In genomic region chr3:4581905-4582611, GRCh38 we compare ENCODE assay signal across 15 cellular contexts.
A peak's percentile ranks its signal among the peaks of the same experiment; 100 is the strongest.
DNase-seq lines count a peak whose midpoint lies in the region; ATAC-seq and TF ChIP-seq lines count a peak whose summit lies in the region.
"Had no signal": no experiment of that assay in that cellular context is flagged by ENCODE, and none has a peak within 500 bp of the region (broad histone marks: within the 10 kb centered on the region; RNA-seq: fewer than 3 reads in every experiment).

No MANE protein-coding gene starts in this region.

- H3K27me3 ChIP-seq in endodermal cell (ENCODE audit: control insufficient read depth, insufficient read depth, low read length, poor library complexity, severe bottlenecking), result peaks cover 7% of the 10 kb centered on the region
- H3K27me3 ChIP-seq in left lung, result no peaks in the 10 kb centered on the region

- H3K9me3 ChIP-seq in endodermal cell (ENCODE audit: control insufficient read depth, low read length), result no peaks in the 10 kb centered on the region
- no peaks in the 10 kb centered on the region for H3K9me3 ChIP-seq in left lung

- TF ChIP-seq CTCF in endodermal cell (conservative IDR thresholded peaks at IDR 0.05) (no peak), left lung (IDR thresholded peaks at IDR 0.05) (no peak)

- H3K27ac Mint-ChIP-seq in stimulated activated naive B cell treated with anti-CD40 and anti-IgM and Interleukin-4, amounts not matched to agents 10 μg/mL and 1 μg/mL and 100 μg/mL, for 72 hours, result peak overlapping the region; percentile 59
- H3K27ac Mint-ChIP-seq in endodermal cell, result no peak overlapping the region

- no peak for ATAC-seq in stimulated activated naive B cell treated with anti-CD40 and anti-IgM and Interleukin-4, amounts not matched to agents 10 μg/mL and 1 μg/mL and 100 μg/mL, for 72 hours (replicated peaks)
- ATAC-seq in GM18498 (IDR thresholded peaks at IDR 0.05; ENCODE audit: unreplicated experiment) (no peak), HG03108 (IDR thresholded peaks at IDR 0.05; ENCODE audit: unreplicated experiment) (no peak), left lung (no peak)

- DNase-seq in ELF-1 (ENCODE audit: low read depth, low spot score), result peak; percentile 32
- DNase-seq in left kidney (ENCODE audit: low read depth, low spot score), result peak; percentile 38
- no peak for DNase-seq in stimulated activated naive B cell treated with anti-CD40 and anti-IgM and Interleukin-4, amounts not matched to agents 10 μg/mL and 1 μg/mL and 100 μg/mL, for 72 hours
- no peak for DNase-seq in endodermal cell
- DNase-seq in left lung, result no peak
- DNase-seq: activated T-cell treated with anti-CD3 and anti-CD28 coated beads for 4 hours; CD4-positive, alpha-beta memory T cell; NCI-H1092 treated with DMSO at 0.1 percent for 48 hours; NCI-H524 treated with DMSO at 0.1 percent for 48 hours; SIG-M5; stimulated activated CD8-positive, alpha-beta memory T cell treated with anti-CD3 and anti-CD28 coated beads, Interleukin-4, amount 100 ng/mL, for 48 hours had no signal

- H3K36me3 ChIP-seq in endodermal cell (ENCODE audit: control insufficient read depth, insufficient read depth, low read length), result no peaks in the 10 kb centered on the region
- H3K36me3 ChIP-seq in left lung, result no peaks in the 10 kb centered on the region

- no peaks in the 10 kb centered on the region for H3K27me3 Mint-ChIP-seq in stimulated activated naive B cell treated with anti-CD40 and anti-IgM and Interleukin-4, amounts not matched to agents 10 μg/mL and 1 μg/mL and 100 μg/mL, for 72 hours
- H3K27me3 Mint-ChIP-seq in endodermal cell (ENCODE audit: insufficient read depth), result peaks cover 26% of the 10 kb centered on the region
- H3K27me3 Mint-ChIP-seq: CD4-positive, alpha-beta memory T cell had no signal

- H3K4me3 ChIP-seq in endodermal cell (ENCODE audit: low read length), result no peak overlapping the region
- H3K4me3 ChIP-seq in left lung, result no peak overlapping the region

- no peaks in the 10 kb centered on the region for H3K9me3 Mint-ChIP-seq in stimulated activated naive B cell treated with anti-CD40 and anti-IgM and Interleukin-4, amounts not matched to agents 10 μg/mL and 1 μg/mL and 100 μg/mL, for 72 hours
- H3K9me3 Mint-ChIP-seq in endodermal cell, result no peaks in the 10 kb centered on the region
- H3K9me3 Mint-ChIP-seq: CD4-positive, alpha-beta memory T cell had no signal

- H3K4me1 Mint-ChIP-seq in stimulated activated naive B cell treated with anti-CD40 and anti-IgM and Interleukin-4, amounts not matched to agents 10 μg/mL and 1 μg/mL and 100 μg/mL, for 72 hours, result peaks cover 57 to 86% of the 10 kb centered on the region in 2 donors
- peaks cover 16% of the 10 kb centered on the region for H3K4me1 Mint-ChIP-seq in endodermal cell

- H3K27ac ChIP-seq in angular gyrus (ENCODE audit: low read depth, low read length), result peak overlapping the region; percentile 48
- no peak overlapping the region for H3K27ac ChIP-seq in endodermal cell (ENCODE audit: low read depth, low read length)
- peak overlapping the region in 1 of 2 donors; percentile 60 for H3K27ac ChIP-seq in left lung
- H3K27ac ChIP-seq: VCaP had no signal

- intact Hi-C loops in left lung (cut with DNase I), result no loop called here

- peaks cover 6 to 13% of the 10 kb centered on the region in 2 donors for H3K36me3 Mint-ChIP-seq in stimulated activated naive B cell treated with anti-CD40 and anti-IgM and Interleukin-4, amounts not matched to agents 10 μg/mL and 1 μg/mL and 100 μg/mL, for 72 hours
- H3K36me3 Mint-ChIP-seq in endodermal cell (ENCODE audit: low read depth), result no peaks in the 10 kb centered on the region
- H3K36me3 Mint-ChIP-seq: CD4-positive, alpha-beta memory T cell had no signal

- WGBS in endodermal cell (ENCODE audit: insufficient coverage in 1 of 2, insufficient read length in 1 of 2), 2 experiments, result 83 to 91% methylated on average over 7 to 12 of the region's 12 CpGs

- peaks cover 5% of the 10 kb centered on the region for H3K4me1 ChIP-seq in endodermal cell (ENCODE audit: control insufficient read depth, insufficient read depth, low read length)
- H3K4me1 ChIP-seq in left lung, result peaks cover 15 to 37% of the 10 kb centered on the region in 2 donors

- H3K9ac ChIP-seq in endodermal cell (ENCODE audit: extremely low read depth, low read length, poor library complexity, severe bottlenecking), result no peak overlapping the region

- peak overlapping the region; percentile 21 to 30 for H3K4me3 Mint-ChIP-seq in stimulated activated naive B cell treated with anti-CD40 and anti-IgM and Interleukin-4, amounts not matched to agents 10 μg/mL and 1 μg/mL and 100 μg/mL, for 72 hours
- no peak overlapping the region for H3K4me3 Mint-ChIP-seq in endodermal cell
- H3K4me3 Mint-ChIP-seq: CD4-positive, alpha-beta memory T cell had no signal

Comparison
In these comparisons a context has a peak if more than half of its experiments do, and no peak if none do; other contexts are left out.
1. DNase-seq: peak in ELF-1 (single experiment) and left kidney (single experiment); none in stimulated activated naive B cell treated with anti-CD40 and anti-IgM and Interleukin-4, amounts not matched to agents 10 μg/mL and 1 μg/mL and 100 μg/mL, for 72 hours (single experiment), endodermal cell (single experiment) and left lung (0 of 2).